In genomic region chr10:59242057-59242456, GRCh38 we compare ENCODE assay signal across 1 cellular context.
TF ChIP-seq lines count a peak whose summit lies in the region.

No MANE protein-coding gene starts in this region.

TF ChIP-seq in HepG2, 621 proteins besides CTCF, POLR2A, EP300 and RAD21:
- TF ChIP-seq RBM22 (optimal IDR thresholded peaks at IDR 0.05; ENCODE audit: low read length) (peak; percentile 98), ZBTB8A (CRISPR knock-in tag; IDR thresholded peaks at IDR 0.05; ENCODE audit: borderline replicate concordance, low read depth) (no peak)
